ENCODE assay signal across 8 cellular contexts in genomic region chr2:54570925-54571694, GRCh38.
DNase-seq lines count a peak whose midpoint lies in the region; ATAC-seq and TF ChIP-seq lines count a peak whose summit lies in the region.

No MANE protein-coding gene starts in this region.

- CTCF ChIA-PET in AG04450 (lab: Charles Lee) = interaction anchor here (1.3 kb wide), 1 partner anchor 12 kb away, joined by 3 read pairs; no protein-coding TSS in a partner anchor

- no peak for TF ChIP-seq CTCF in AG04450 (IDR thresholded peaks at IDR 0.05; ENCODE audit: low read depth, low read length)

- H3K36me3 ChIP-seq in skeletal muscle tissue (ENCODE audit: control insufficient read depth in 3 of 3, insufficient read depth in 3 of 3, low read length in 3 of 3) = no peaks in the 10 kb centered on the region

- H3K4me1 Mint-ChIP-seq in activated T-cell treated with anti-CD3 and anti-CD28 coated beads, Interleukin-2, amount 50 U/mL, for 4 hours (ENCODE audit: low read depth) = peaks cover 90% of the 10 kb centered on the region

- peaks cover 44 to 58% (median 49%) of the 10 kb centered on the region in 3 donors for H3K4me1 ChIP-seq in skeletal muscle tissue (ENCODE audit: control insufficient read depth in 3 of 3, insufficient read depth in 3 of 3, low read length in 3 of 3)

- H3K9me3 Mint-ChIP-seq in activated T-cell treated with anti-CD3 and anti-CD28 coated beads, Interleukin-2, amount 50 U/mL, for 4 hours = no peaks in the 10 kb centered on the region

- peak; percentile 42 for ATAC-seq in GM18520 (IDR thresholded peaks at IDR 0.05; ENCODE audit: unreplicated experiment)
- ATAC-seq in HG02973 (IDR thresholded peaks at IDR 0.05; ENCODE audit: unreplicated experiment) = peak; percentile 61
- ATAC-seq in activated T-cell treated with anti-CD3 and anti-CD28 coated beads, Interleukin-2, amount 50 U/mL, for 4 hours = peak; percentile 58 to 69

- POLR2A ChIA-PET in AG04450 (lab: Yijun Ruan, JAX) = interaction anchor here (1.5 kb wide), 1 partner anchor 11 kb away, joined by 8 read pairs; no protein-coding TSS in a partner anchor

- H3K36me3 Mint-ChIP-seq in activated T-cell treated with anti-CD3 and anti-CD28 coated beads, Interleukin-2, amount 50 U/mL, for 4 hours (ENCODE audit: insufficient read depth) = peaks cover 6% of the 10 kb centered on the region

- H3K27me3 ChIP-seq in AG04450 (ENCODE audit: control insufficient read depth, insufficient read depth, low read length) = no peaks in the 10 kb centered on the region
- no peaks in the 10 kb centered on the region for H3K27me3 ChIP-seq in skeletal muscle tissue (ENCODE audit: control insufficient read depth in 3 of 3, insufficient read depth in 3 of 3, low read length in 3 of 3)

- H3K9ac ChIP-seq in skeletal muscle tissue (ENCODE audit: low read depth in 1 of 3, low read length in 3 of 3) = no peak overlapping the region

- H3K4me3 ChIP-seq in AG04450 (ENCODE audit: low read depth, low read length) (no peak overlapping the region), skeletal muscle tissue (ENCODE audit: low read length in 3 of 3) (peak overlapping the region in 1 of 3 donors; percentile 25)

- DNase-seq in AG04450 (ENCODE audit: low read depth, low spot score) (peak; percentile 67), NOMO-1 (lab: John Stamatoyannopoulos, UW; ENCODE audit: unreplicated experiment in 2 of 2) (peak; percentile 84 to 89), germinal center (ENCODE audit: low spot score) (peak; percentile 82), GM19238 (ENCODE audit: insufficient read length, low spot score) (no peak)
- DNase-seq in activated T-cell treated with anti-CD3 and anti-CD28 coated beads, Interleukin-2, amount 50 U/mL, for 4 hours = peak; percentile 28

- H3K27ac ChIP-seq in AG04450 (ENCODE audit: low read depth, low read length) (no peak overlapping the region), skeletal muscle tissue (ENCODE audit: low read depth, low read length) (peak overlapping the region; percentile 2)

- H3K9me3 ChIP-seq in AG04450 (ENCODE audit: control insufficient read depth, insufficient read depth, low read length) (no peaks in the 10 kb centered on the region), skeletal muscle tissue (ENCODE audit: control insufficient read depth in 3 of 3, low read length in 3 of 3) (no peaks in the 10 kb centered on the region)

- H3K27me3 Mint-ChIP-seq in activated T-cell treated with anti-CD3 and anti-CD28 coated beads, Interleukin-2, amount 50 U/mL, for 4 hours (ENCODE audit: low read depth) = no peaks in the 10 kb centered on the region

- peak overlapping the region; percentile 43 for H3K4me3 Mint-ChIP-seq in activated T-cell treated with anti-CD3 and anti-CD28 coated beads, Interleukin-2, amount 50 U/mL, for 4 hours
